In genomic region chr1:226634156-226634588, GRCh38 we compare ENCODE assay signal across 8 cellular contexts.
DNase-seq lines count a peak whose midpoint lies in the region; TF ChIP-seq lines count a peak whose summit lies in the region.

No MANE protein-coding gene starts in this region.

- H3K27me3 ChIP-seq in GM06990 (replicated peaks; ENCODE audit: control insufficient read depth, insufficient read depth, low read length) (no peaks in the 10 kb centered on the region), MM.1S (replicated peaks; ENCODE audit: insufficient read depth, low read length) (no peaks in the 10 kb centered on the region), ascending aorta (no peaks in the 10 kb centered on the region), spleen (replicated peaks in 1 of 7) (no peaks in the 10 kb centered on the region)

- H3K4me1 ChIP-seq in MM.1S (ENCODE audit: low read length), result peaks cover 25% of the 10 kb centered on the region
- peaks cover 3 to 14% of the 10 kb centered on the region in 2 donors for H3K4me1 ChIP-seq in ascending aorta
- peaks cover 19 to 79% (median 57%) of the 10 kb centered on the region in 6 donors for H3K4me1 ChIP-seq in spleen

- H3F3A ChIP-seq in MM.1S (ENCODE audit: insufficient read depth, low read length), result peaks cover 11% of the 10 kb centered on the region

- TF ChIP-seq CTCF in GM06990 (IDR thresholded peaks at IDR 0.05; ENCODE audit: insufficient read depth, low read length, poor library complexity, severe bottlenecking) (peak; percentile 95), MM.1S (IDR thresholded peaks at IDR 0.05; ENCODE audit: low read length) (peak; percentile 99), ascending aorta (IDR thresholded peaks at IDR 0.05) (peak; percentile 82 to 98 (median 94)), spleen (IDR thresholded peaks at IDR 0.05 in 8 of 11, conservative IDR thresholded peaks at IDR 0.05 in 3 of 11) (peak; percentile 87 to 96 (median 92))

- intact Hi-C loops in ascending aorta (cut with DNase I) (loop anchor here (1.0 to 10.0 kb wide), 5 partner anchors 68 to 238 kb away; partner anchors contain the start of genes PSEN2 and STUM), spleen (cut with DNase I; ENCODE audit: low total_unique reads) (loop anchor here (5.0 kb wide), 1 partner anchor 193 kb away; no protein-coding TSS in a partner anchor)

- no peaks in the 10 kb centered on the region for H3K79me2 ChIP-seq in MM.1S (ENCODE audit: low read length)

- peak; percentile 70 for DNase-seq in GM06990 (ENCODE audit: extremely low read depth, insufficient read length)
- peak; percentile 37 for DNase-seq in H4 (ENCODE audit: low spot score)
- peak; percentile 79 for DNase-seq in MM.1S
- DNase-seq in T-helper 22 cell (ENCODE audit: low read depth), result peak; percentile 59
- DNase-seq in ascending aorta (ENCODE audit: low spot score in 2 of 2), result peak; percentile 4 to 89
- peak; percentile 43 to 68 for DNase-seq in hippocampal formation (lab: John Stamatoyannopoulos, UW)
- DNase-seq in spleen, result peak; percentile 96
- DNase-seq in T1000 (lab: John Stamatoyannopoulos, UW), result no peak

- H3K27ac ChIP-seq in MM.1S (ENCODE audit: low read length) (peak overlapping the region; percentile 75; the same call in 1 of the 2 replicates), ascending aorta (peak overlapping the region; percentile 66 to 76), spleen (peak overlapping the region in 7 of 8 donors; percentile 46 to 86 (median 79))

- H3K4me3 ChIP-seq in GM06990 (replicated peaks; ENCODE audit: low read depth, low read length) (no peak overlapping the region), MM.1S (ENCODE audit: low read length) (no peak overlapping the region), ascending aorta (no peak overlapping the region), spleen (no peak overlapping the region)

- H3K36me3 ChIP-seq in GM06990 (ENCODE audit: control insufficient read depth, insufficient read depth, low read length) (peaks cover 25% of the 10 kb centered on the region), MM.1S (replicated peaks; ENCODE audit: insufficient read depth, low read length) (no peaks in the 10 kb centered on the region), ascending aorta (peaks cover 1 to 27% of the 10 kb centered on the region in 2 donors), spleen (peaks cover 0 to 95% (median 48%) of the 10 kb centered on the region in 6 donors)

- H3K9ac ChIP-seq in MM.1S (ENCODE audit: low read length), result no peak overlapping the region; the same call in 1 of the 2 replicates

- H3K4me2 ChIP-seq in MM.1S (ENCODE audit: low read depth, low read length), result no peak overlapping the region

- no peaks in the 10 kb centered on the region for H3K9me3 ChIP-seq in MM.1S (replicated peaks; ENCODE audit: insufficient read depth, low read length)
- no peaks in the 10 kb centered on the region for H3K9me3 ChIP-seq in ascending aorta
- H3K9me3 ChIP-seq in spleen, result no peaks in the 10 kb centered on the region

- H4K20me1 ChIP-seq in MM.1S (ENCODE audit: insufficient read depth, low read length), result no peaks in the 10 kb centered on the region

- no peaks in the 10 kb centered on the region for H3K9me2 ChIP-seq in MM.1S (replicated peaks; ENCODE audit: insufficient read depth, low read length)

- no peak for TF ChIP-seq POLR2A in spleen (IDR thresholded peaks at IDR 0.05)

- WGBS in spleen, 5 donors, result 0 to 4% (median 4%) methylated on average over 3 to 7 of the region's 7 CpGs

- no peak overlapping the region for H2AFZ ChIP-seq in MM.1S (ENCODE audit: low read length)
